In genomic region chr1:201218409-201218808, GRCh38 we compare ENCODE assay signal across 16 cellular contexts. TPM values are rescaled to one million over a fixed set of nuclear protein-coding genes. Genes with fewer than 3 reads are reported as not detected.
DNase-seq lines count a peak whose midpoint lies in the region; ATAC-seq and TF ChIP-seq lines count a peak whose summit lies in the region.
"Had no signal": no experiment of that assay in that cellular context is flagged by ENCODE, and none has a peak within 500 bp of the region (broad histone marks: within the 10 kb centered on the region; RNA-seq: fewer than 3 reads in every experiment).

No MANE protein-coding gene starts in this region.

- H3K27ac ChIP-seq in IMR-90 (ENCODE audit: insufficient read depth, low read length) (no peak overlapping the region), coronary artery (no peak overlapping the region)

- in situ Hi-C loops in IMR-90 (cut with MboI; ENCODE audit: low sequenced_read_pairs): no loop called here

- WGBS in IMR-90 (ENCODE audit: extremely low coverage in 2 of 2, insufficient read length in 1 of 2), 2 experiments: no CpG with 5 or more reads among the region's 10 CpGs

- BruUV-seq in IMR-90 (replicated peaks; lab: Mats Ljungman, UMichigan): no TSS peak

- no peaks in the 10 kb centered on the region for H3K36me3 ChIP-seq in IMR-90 (ENCODE audit: control insufficient read depth, insufficient read depth, low read length)

- intact Hi-C loops in IMR-90 (cut with micrococcal nuclease): no loop called here

- no peaks in the 10 kb centered on the region for H4K20me1 ChIP-seq in IMR-90 (ENCODE audit: insufficient read depth, low read length)

- no peaks in the 10 kb centered on the region for H3K4me1 Mint-ChIP-seq in osteocyte (ENCODE audit: unreplicated experiment)
- H3K4me1 Mint-ChIP-seq: IgD-negative memory B cell had no signal

- H3K27ac Mint-ChIP-seq in osteocyte (ENCODE audit: unreplicated experiment): no peak overlapping the region
- H3K27ac Mint-ChIP-seq: CD4-positive, CD25-positive, alpha-beta regulatory T cell; IgD-negative memory B cell had no signal

- H2AFZ ChIP-seq in IMR-90 (replicated peaks; ENCODE audit: low read length, poor library complexity): peak overlapping the region; percentile 7

- no peak overlapping the region for H3K56ac ChIP-seq in IMR-90 (ENCODE audit: extremely low read depth, insufficient read depth, low read length)

- H3K9me3 ChIP-seq in IMR-90 (ENCODE audit: control insufficient read depth, insufficient read depth, low read length): no peaks in the 10 kb centered on the region

- no peaks in the 10 kb centered on the region for H3K9me3 Mint-ChIP-seq in osteocyte (ENCODE audit: unreplicated experiment)
- H3K9me3 Mint-ChIP-seq: CD4-positive, CD25-positive, alpha-beta regulatory T cell; IgD-negative memory B cell had no signal

- no peak overlapping the region for H2BK120ac ChIP-seq in IMR-90 (ENCODE audit: low read depth, low read length)

- no peaks in the 10 kb centered on the region for H3K4me1 ChIP-seq in IMR-90 (ENCODE audit: control insufficient read depth, insufficient read depth, low read length)

- no peak overlapping the region for H4K91ac ChIP-seq in IMR-90 (ENCODE audit: insufficient read depth, low read depth, low read length)

- H3K18ac ChIP-seq in IMR-90 (ENCODE audit: low read depth, low read length): no peak overlapping the region

- POLR2A ChIA-PET in IMR-90 (lab: Charles Lee; ENCODE audit: unreplicated experiment): no interaction called here

- H3K4ac ChIP-seq in IMR-90 (ENCODE audit: low read depth, low read length): no peak overlapping the region

- no peak overlapping the region for H2BK5ac ChIP-seq in IMR-90 (ENCODE audit: low read depth, low read length, poor library complexity, severe bottlenecking)

- peaks cover 15% of the 10 kb centered on the region for H3K27me3 Mint-ChIP-seq in osteocyte (ENCODE audit: unreplicated experiment)
- H3K27me3 Mint-ChIP-seq: IgD-negative memory B cell had no signal

- DNase-seq in activated T-cell treated with anti-CD3 and anti-CD28 coated beads, Interleukin-2, amount 50 U/mL, for 48 hours: peak; percentile 6 to 7
- DNase-seq in activated T-cell treated with anti-CD3 and anti-CD28 coated beads for 4 hours (no peak), IMR-90 (no peak), coronary artery (ENCODE audit: low spot score) (peak; percentile 60), osteocyte (ENCODE audit: extremely low spot score, unreplicated experiment) (peak; percentile 73), NCI-H2227 treated with DMSO at 0.1 percent for 48 hours (lab: John Stamatoyannopoulos, UW) (no peak), globus pallidus (ENCODE audit: low spot score) (no peak)
- DNase-seq: CD4-positive, CD25-positive, alpha-beta regulatory T cell; DMS79 treated with DMSO at 0.1 percent for 48 hours; NCI-H1436 treated with DMSO at 0.1 percent for 48 hours; NCI-H2081 treated with DMSO at 0.1 percent for 48 hours; NCI-H526; RPMI8226 had no signal

- no peak overlapping the region for H2BK15ac ChIP-seq in IMR-90 (ENCODE audit: low read depth, low read length)

- H3K36me3 Mint-ChIP-seq in osteocyte (ENCODE audit: unreplicated experiment): no peaks in the 10 kb centered on the region
- H3K36me3 Mint-ChIP-seq: CD4-positive, CD25-positive, alpha-beta regulatory T cell; IgD-negative memory B cell had no signal

- H3K4me2 ChIP-seq in IMR-90 (ENCODE audit: low read depth, low read length): no peak overlapping the region

- H3K4me3 ChIP-seq in IMR-90 (ENCODE audit: insufficient read depth, low read depth, low read length) (no peak overlapping the region), coronary artery (no peak overlapping the region)

- no peak overlapping the region for H3K14ac ChIP-seq in IMR-90 (replicated peaks; ENCODE audit: low read depth, low read length)

- no peak for TF ChIP-seq POLR2A in IMR-90 (IDR thresholded peaks at IDR 0.05; ENCODE audit: low read depth, low read length)

- H3K23ac ChIP-seq in IMR-90 (ENCODE audit: low read depth, low read length): no peak overlapping the region

- no peak overlapping the region for H4K5ac ChIP-seq in IMR-90 (ENCODE audit: low read depth, low read length)

- no peak overlapping the region for H3K4me3 Mint-ChIP-seq in osteocyte (ENCODE audit: unreplicated experiment)
- H3K4me3 Mint-ChIP-seq: CD4-positive, CD25-positive, alpha-beta regulatory T cell had no signal

- ATAC-seq in IMR-90 (ENCODE audit: low read depth) (no peak), GM19395 (IDR thresholded peaks at IDR 0.05; ENCODE audit: unreplicated experiment) (no peak)

- no peaks in the 10 kb centered on the region for H3K79me1 ChIP-seq in IMR-90 (ENCODE audit: low read depth in 1 of 2, low read length in 2 of 2)

- no peak overlapping the region for H2AK9ac ChIP-seq in IMR-90 (replicated peaks; ENCODE audit: low read depth, low read length, poor library complexity)

- peaks cover 38% of the 10 kb centered on the region for H3K27me3 ChIP-seq in IMR-90 (ENCODE audit: control insufficient read depth, insufficient read depth, low read length)

- dilution Hi-C loops in IMR-90 (cut with HindIII; ENCODE audit: low sequenced_read_pairs, unreplicated experiment): no loop called here

- CTCF ChIA-PET in IMR-90 (lab: Yijun Ruan, JAX): no interaction called here

- TF ChIP-seq CTCF in IMR-90 (conservative IDR thresholded peaks at IDR 0.05; ENCODE audit: low read depth, low read length): no peak
- TF ChIP-seq CTCF in coronary artery (IDR thresholded peaks at IDR 0.05): no peak
- TF ChIP-seq CTCF in osteocyte (IDR thresholded peaks at IDR 0.05): no peak

- no peak overlapping the region for H4K8ac ChIP-seq in IMR-90 (ENCODE audit: low read depth in 2 of 2, low read length in 2 of 2)

- no peak overlapping the region for H2BK20ac ChIP-seq in IMR-90 (ENCODE audit: low read depth, low read length)

- no peak overlapping the region for H3K9ac ChIP-seq in IMR-90 (ENCODE audit: low read depth, low read length)

- no peaks in the 10 kb centered on the region for H3K9me1 ChIP-seq in IMR-90 (ENCODE audit: insufficient read depth, low read length)

- H2AK5ac ChIP-seq in IMR-90 (ENCODE audit: low read depth, low read length): no peak overlapping the region

- TF ChIP-seq RAD21 in IMR-90 (IDR thresholded peaks at IDR 0.05; ENCODE audit: low read length): no peak

TF ChIP-seq in IMR-90, 13 proteins besides CTCF, POLR2A, EP300 and RAD21:
- no peak for TF ChIP-seq NFE2L2 (IDR thresholded peaks at IDR 0.05; ENCODE audit: low read depth, low read length)
- no peak for TF ChIP-seq MAFK (IDR thresholded peaks at IDR 0.05; ENCODE audit: low read depth, low read length)
- TF ChIP-seq SMC3 (IDR thresholded peaks at IDR 0.05; ENCODE audit: low read depth, low read length): no peak
- no peak for TF ChIP-seq USF2 (IDR thresholded peaks at IDR 0.05; ENCODE audit: low read depth, low read length)
- no peak for TF ChIP-seq MXI1 (IDR thresholded peaks at IDR 0.05; ENCODE audit: borderline replicate concordance, low read depth, low read length)
- TF ChIP-seq CEBPB (IDR thresholded peaks at IDR 0.05; ENCODE audit: low read depth, low read length): no peak
- TF ChIP-seq CHD1 (IDR thresholded peaks at IDR 0.05; ENCODE audit: low read depth, low read length): no peak
- no peak for TF ChIP-seq BHLHE40 (IDR thresholded peaks at IDR 0.05; ENCODE audit: low read depth, low read length)
- no peak for TF ChIP-seq FOS (IDR thresholded peaks at IDR 0.05; ENCODE audit: low read depth, low read length)
- no peak for TF ChIP-seq MAZ (IDR thresholded peaks at IDR 0.05; ENCODE audit: borderline replicate concordance, low read depth, low read length)
- TF ChIP-seq RCOR1 (IDR thresholded peaks at IDR 0.05; ENCODE audit: insufficient replicate concordance, low read length): no peak
- TF ChIP-seq ELK1 (IDR thresholded peaks at IDR 0.05; ENCODE audit: borderline replicate concordance, low read depth, low read length): no peak
- TF ChIP-seq RFX5 (IDR thresholded peaks at IDR 0.05; ENCODE audit: low read depth, low read length): no peak

RNA-seq across cellular contexts. Expression of gene IGFN1, which starts 27.8 kb away (rescaled TPM):
- total RNA-seq in IMR-90 (2012; rRNA removed): not detected in 2 replicates
- polyA plus RNA-seq in IMR-90 (2012; rRNA removed): 0.04 and 0.05 TPM in 2 replicates
- polyA plus RNA-seq in IMR-90 (2012; cell fraction: cytosol; rRNA removed): 0.01 TPM in 1 of 2 replicates, not detected in the other
- polyA plus RNA-seq in IMR-90 (2012; cell fraction: nucleus; rRNA removed; ENCODE audit: low replicate concordance): 0.18 and 0.49 TPM in 2 replicates
- total RNA-seq in osteocyte: 3.2 and 3.8 TPM in 2 replicates
- total RNA-seq: CD4-positive, CD25-positive, alpha-beta regulatory T cell; OCI-LY7 had no signal
- polyA plus RNA-seq: CD4-positive, CD25-positive, alpha-beta regulatory T cell; IgD-negative memory B cell had no signal

Comparison
In these comparisons a context has a peak if more than half of its experiments do, and no peak if none do; other contexts are left out.
1. DNase-seq: peak in activated T-cell treated with anti-CD3 and anti-CD28 coated beads, Interleukin-2, amount 50 U/mL, for 48 hours (2 of 2), coronary artery (single experiment) and osteocyte (single experiment); none in activated T-cell treated with anti-CD3 and anti-CD28 coated beads for 4 hours (single experiment), IMR-90 (single experiment), NCI-H2227 treated with DMSO at 0.1 percent for 48 hours (single experiment) and globus pallidus (single experiment).